18 cellular contexts compared by ENCODE assay signal in the genomic region with DNA sequence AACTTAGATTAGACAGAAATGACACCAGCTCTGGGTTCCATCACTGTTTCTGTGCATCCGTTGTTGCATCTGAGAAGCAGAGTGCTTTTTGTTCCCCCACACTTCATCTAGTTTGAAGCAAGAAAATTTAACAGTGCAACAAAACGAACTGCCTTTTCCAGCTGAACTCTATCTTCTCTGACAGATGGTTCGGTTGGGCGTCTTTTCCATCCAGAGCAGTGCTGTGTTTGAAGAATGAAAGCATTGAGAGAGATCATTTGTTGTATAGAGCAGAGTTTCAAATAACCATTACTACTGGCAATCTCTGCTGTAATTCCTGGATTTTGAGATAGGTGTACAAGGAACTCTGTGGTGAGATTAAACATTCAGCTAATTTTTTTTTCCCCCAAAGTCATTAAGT.
DNase-seq lines count a peak whose midpoint lies in the region; ATAC-seq and TF ChIP-seq lines count a peak whose summit lies in the region.
"Had no signal": no experiment of that assay in that cellular context is flagged by ENCODE, and none has a peak within 500 bp of the region (broad histone marks: within the 10 kb centered on the region; RNA-seq: fewer than 3 reads in every experiment).

No MANE protein-coding gene starts in this region.

- no peak overlapping the region for H3K14ac ChIP-seq in mesenchymal stem cell (ENCODE audit: low read length in 2 of 2)

- no peak overlapping the region for H2BK12ac ChIP-seq in mesenchymal stem cell (ENCODE audit: low read length in 2 of 2)

- H3K4ac ChIP-seq in mesenchymal stem cell (ENCODE audit: low read depth in 1 of 2, low read length in 2 of 2) = no peak overlapping the region

- peaks cover 2% of the 10 kb centered on the region for H3K4me1 Mint-ChIP-seq in neural progenitor cell
- H3K4me1 Mint-ChIP-seq: CD8-positive, alpha-beta memory T cell had no signal

- 10% methylated on average over 3 of the region's 4 CpGs for WGBS in mesenchymal stem cell

- H3K36me3 ChIP-seq in mesenchymal stem cell (ENCODE audit: control insufficient read depth in 1 of 2, insufficient read depth in 2 of 2, low read depth in 1 of 2, low read length in 2 of 2) (no peaks in the 10 kb centered on the region), neural progenitor cell (no peaks in the 10 kb centered on the region)
- H3K36me3 ChIP-seq: BLaER1 had no signal

- DNase-seq in DMS 273 (lab: John Stamatoyannopoulos, UW; ENCODE audit: unreplicated experiment) (peak; percentile 29), DMS 273 treated with DMSO at 0.1 percent for 48 hours (lab: John Stamatoyannopoulos, UW) (no peak), mesenchymal stem cell (peak; percentile 3), pons (ENCODE audit: low spot score) (peak; percentile 42), neural progenitor cell (ENCODE audit: low spot score) (no peak)
- DNase-seq in stimulated activated naive CD4-positive, alpha-beta T cell (lab: John Stamatoyannopoulos, UW) = no peak
- DNase-seq in stimulated activated CD4-positive, alpha-beta T cell treated with anti-CD3 and anti-CD28 coated beads, Interleukin-4, amount 100 ng/mL, for 4 hours = no peak
- DNase-seq: CD8-positive, alpha-beta memory T cell; DMS153; DMS79 treated with DMSO at 0.1 percent for 48 hours; EL; GDM1; HCEC 1CT; HFFc6 had no signal

- no peak overlapping the region for H2AFZ ChIP-seq in mesenchymal stem cell (ENCODE audit: low read depth, low read length)
- no peak overlapping the region for H2AFZ ChIP-seq in neural progenitor cell (replicated peaks)

- no peaks in the 10 kb centered on the region for H4K20me1 ChIP-seq in neural progenitor cell (ENCODE audit: low read depth)
- H4K20me1 ChIP-seq: BLaER1 had no signal

- no peak overlapping the region for H3K27ac Mint-ChIP-seq in neural progenitor cell
- H3K27ac Mint-ChIP-seq: CD8-positive, alpha-beta memory T cell; HFFc6 had no signal

- H3K36me3 Mint-ChIP-seq in neural progenitor cell = no peaks in the 10 kb centered on the region
- H3K36me3 Mint-ChIP-seq: CD8-positive, alpha-beta memory T cell had no signal

- H3K4me3 ChIP-seq in mesenchymal stem cell (ENCODE audit: insufficient read depth in 1 of 2, low read depth in 1 of 2, low read length in 2 of 2) = no peak overlapping the region
- no peak overlapping the region for H3K4me3 ChIP-seq in neural progenitor cell
- H3K4me3 ChIP-seq: BLaER1 had no signal

- H3K9me3 ChIP-seq in mesenchymal stem cell (ENCODE audit: control insufficient read depth, low read length) (peaks cover 9% of the 10 kb centered on the region), neural progenitor cell (ENCODE audit: low read depth) (no peaks in the 10 kb centered on the region)
- H3K9me3 ChIP-seq: BLaER1 had no signal

- H3K27ac ChIP-seq in mesenchymal stem cell (ENCODE audit: low read length, poor library complexity, severe bottlenecking) (no peak overlapping the region), neural progenitor cell (no peak overlapping the region)
- H3K27ac ChIP-seq: 22Rv1, BLaER1 had no signal

- H3K9ac ChIP-seq in mesenchymal stem cell (ENCODE audit: low read length) = no peak overlapping the region
- no peak overlapping the region for H3K9ac ChIP-seq in neural progenitor cell
- H3K9ac ChIP-seq: BLaER1 had no signal

- H3F3A ChIP-seq in neural progenitor cell (ENCODE audit: low read depth) = no peaks in the 10 kb centered on the region

- H3K23ac ChIP-seq in mesenchymal stem cell (ENCODE audit: low read length in 2 of 2) = no peak overlapping the region

- H3K27me3 ChIP-seq in mesenchymal stem cell (ENCODE audit: control insufficient read depth in 1 of 2, insufficient read depth in 1 of 2, low read length in 2 of 2) = no peaks in the 10 kb centered on the region
- no peaks in the 10 kb centered on the region for H3K27me3 ChIP-seq in neural progenitor cell
- H3K27me3 ChIP-seq: BLaER1 had no signal

- no peak overlapping the region for H4K91ac ChIP-seq in mesenchymal stem cell (ENCODE audit: low read length)

- H3K4me3 Mint-ChIP-seq in neural progenitor cell = no peak overlapping the region
- H3K4me3 Mint-ChIP-seq: CD8-positive, alpha-beta memory T cell; HFFc6 had no signal

- H3K18ac ChIP-seq in mesenchymal stem cell (ENCODE audit: low read depth in 1 of 2, low read length in 2 of 2) = no peak overlapping the region

- H2AK5ac ChIP-seq in mesenchymal stem cell (ENCODE audit: low read length, severe bottlenecking) = no peak overlapping the region

- no peaks in the 10 kb centered on the region for H3K79me2 ChIP-seq in neural progenitor cell (ENCODE audit: low read depth)

- no peaks in the 10 kb centered on the region for H3K9me3 Mint-ChIP-seq in neural progenitor cell

- no peaks in the 10 kb centered on the region for H3K79me1 ChIP-seq in mesenchymal stem cell (replicated peaks; ENCODE audit: low read length, poor library complexity, severe bottlenecking)

- H2BK15ac ChIP-seq in mesenchymal stem cell (ENCODE audit: low read depth, poor library complexity, severe bottlenecking) = no peak overlapping the region

- no peak overlapping the region for H2BK5ac ChIP-seq in mesenchymal stem cell (ENCODE audit: low read depth, low read length, poor library complexity, severe bottlenecking)

- ATAC-seq in GM21447 (IDR thresholded peaks at IDR 0.05; ENCODE audit: unreplicated experiment) = no peak
- ATAC-seq: HepG2 had no signal

- H3K27me3 Mint-ChIP-seq in neural progenitor cell (ENCODE audit: insufficient read depth, low read depth) = no peaks in the 10 kb centered on the region
- H3K27me3 Mint-ChIP-seq: CD8-positive, alpha-beta memory T cell had no signal

- H4K8ac ChIP-seq in mesenchymal stem cell (ENCODE audit: low read length) = no peak overlapping the region

- no peaks in the 10 kb centered on the region for H3K4me1 ChIP-seq in mesenchymal stem cell (ENCODE audit: control insufficient read depth, insufficient read depth, low read depth, low read length)
- H3K4me1 ChIP-seq in neural progenitor cell = no peaks in the 10 kb centered on the region
- H3K4me1 ChIP-seq: BLaER1 had no signal

- no peak for TF ChIP-seq CTCF in neural progenitor cell (IDR thresholded peaks at IDR 0.05)

- H2BK120ac ChIP-seq in mesenchymal stem cell (ENCODE audit: low read depth, low read length) = no peak overlapping the region

- no peak overlapping the region for H3K4me2 ChIP-seq in mesenchymal stem cell (ENCODE audit: low read length, poor library complexity, severe bottlenecking)
- no peak overlapping the region for H3K4me2 ChIP-seq in neural progenitor cell
- H3K4me2 ChIP-seq: BLaER1 had no signal

Comparison
In these comparisons a context has a peak if more than half of its experiments do, and no peak if none do; other contexts are left out.
1. DNase-seq: peak in DMS 273 (single experiment), mesenchymal stem cell (single experiment) and pons (single experiment); none in DMS 273 treated with DMSO at 0.1 percent for 48 hours (single experiment), stimulated activated naive CD4-positive, alpha-beta T cell (0 of 6), neural progenitor cell (single experiment) and stimulated activated CD4-positive, alpha-beta T cell treated with anti-CD3 and anti-CD28 coated beads, Interleukin-4, amount 100 ng/mL, for 4 hours (0 of 2).